ENCODE assay signal across 9 cellular contexts in genomic region chr4:67871867-67872266, GRCh38. TPM values are rescaled to one million over a fixed set of nuclear protein-coding genes. Genes with fewer than 3 reads are reported as not detected.
DNase-seq lines count a peak whose midpoint lies in the region; ATAC-seq, FAIRE-seq and TF ChIP-seq lines count a peak whose summit lies in the region.
"Had no signal": no experiment of that assay in that cellular context is flagged by ENCODE, and none has a peak within 500 bp of the region (broad histone marks: within the 10 kb centered on the region; RNA-seq: fewer than 3 reads in every experiment).

No MANE protein-coding gene starts in this region.

- FAIRE-seq in endometrium (lab: Jason Lieb, UNC): peak; percentile 15

- TF ChIP-seq CTCF in C4-2B (conservative IDR thresholded peaks at IDR 0.05): peak; percentile 58

- peak; percentile 93 for ATAC-seq in GM18870 (IDR thresholded peaks at IDR 0.05; ENCODE audit: unreplicated experiment)
- peak; percentile 92 for ATAC-seq in HG03103 (IDR thresholded peaks at IDR 0.05; ENCODE audit: low read depth, unreplicated experiment)

- DNase-seq in NCI-H69 (lab: John Stamatoyannopoulos, UW) (peak; percentile 45), pulmonary artery endothelial cell (ENCODE audit: low read depth, low spot score) (peak; percentile 0)
- no peak for DNase-seq in activated CD4-positive, CD25-positive, alpha-beta regulatory T cell treated with anti-CD3 and anti-CD28 coated beads, Interleukin-2, amount 50 U/mL, for 72 hours
- no peak for DNase-seq in activated naive CD4-positive, alpha-beta T cell treated with anti-CD3 and anti-CD28 coated beads, Interleukin-2, amount 50 U/mL, for 16 hours

- no peak overlapping the region for H3K27ac ChIP-seq in C4-2B

RNA-seq across cellular contexts. Expression of gene TMPRSS11D, which starts 11.9 kb away (rescaled TPM):
- total RNA-seq in pulmonary artery endothelial cell: not detected in 2 replicates
- total RNA-seq: lung had no signal

Comparison
In these comparisons a context has a peak if more than half of its experiments do, and no peak if none do; other contexts are left out.
1. DNase-seq: peak in NCI-H69 (single experiment) and pulmonary artery endothelial cell (single experiment); none in activated CD4-positive, CD25-positive, alpha-beta regulatory T cell treated with anti-CD3 and anti-CD28 coated beads, Interleukin-2, amount 50 U/mL, for 72 hours (single experiment) and activated naive CD4-positive, alpha-beta T cell treated with anti-CD3 and anti-CD28 coated beads, Interleukin-2, amount 50 U/mL, for 16 hours (single experiment).